Comparison of ENCODE assay signal across 14 cellular contexts in genomic region chr5:14813747-14814146, GRCh38.
"Had no signal": no experiment of that assay in that cellular context is flagged by ENCODE, and none has a peak within 500 bp of the region (broad histone marks: within the 10 kb centered on the region; RNA-seq: fewer than 3 reads in every experiment).

No MANE protein-coding gene starts in this region.

- H3K27ac ChIP-seq: heart right ventricle, neutrophil, right atrium auricular region, tibial artery, uterus had no signal

- H3K36me3 ChIP-seq: heart right ventricle, neutrophil, right atrium auricular region, tibial artery, uterus had no signal

- H3K4me3 ChIP-seq: heart right ventricle, right atrium auricular region, tibial artery, uterus had no signal

- H3K4me1 ChIP-seq: uterus had no signal

- H3K9me3 ChIP-seq: heart right ventricle, neutrophil, right atrium auricular region, tibial artery, uterus had no signal

- DNase-seq: activated CD4-positive, alpha-beta T cell treated with anti-CD3 and anti-CD28 coated beads, Interleukin-2, amount 50 U/mL, for 4 hours; activated gamma-delta T cell treated with Interleukin-2 at 50 U/mL for 16 hours; activated T-cell treated with anti-CD3 and anti-CD28 coated beads, Interleukin-2, amount 50 U/mL, for 1 hour; heart right ventricle; kidney; left ventricle myocardium superior; mesendoderm; small intestine; tibial artery; uterus had no signal

- ATAC-seq: heart right ventricle, left ventricle myocardium superior had no signal

- FAIRE-seq: astrocyte, frontal cortex, kidney, small intestine had no signal

- H3K27me3 ChIP-seq: heart right ventricle, neutrophil, right atrium auricular region, tibial artery, uterus had no signal
